ENCODE assay signal across 8 cellular contexts in genomic region chr2:52976132-52976949, GRCh38.
DNase-seq lines count a peak whose midpoint lies in the region; ATAC-seq, FAIRE-seq and TF ChIP-seq lines count a peak whose summit lies in the region.

No MANE protein-coding gene starts in this region.

- no peaks in the 10 kb centered on the region for H3K4me1 ChIP-seq in left ventricle myocardium inferior
- H3K4me1 ChIP-seq in heart left ventricle, result no peaks in the 10 kb centered on the region

- no peaks in the 10 kb centered on the region for H3K36me3 ChIP-seq in left ventricle myocardium inferior
- H3K36me3 ChIP-seq in heart left ventricle, result no peaks in the 10 kb centered on the region

- no peak overlapping the region for H3K4me3 ChIP-seq in left ventricle myocardium inferior
- H3K4me3 ChIP-seq in heart left ventricle, result no peak overlapping the region
- no peak overlapping the region for H3K4me3 ChIP-seq in epithelial cell of esophagus (ENCODE audit: low read length)

- intact Hi-C loops in left ventricle myocardium inferior (cut with micrococcal nuclease) (no loop called here), heart left ventricle (cut with DNase I) (no loop called here)

- no peak for ATAC-seq in heart left ventricle
- ATAC-seq in GM21381 (IDR thresholded peaks at IDR 0.05; ENCODE audit: unreplicated experiment), result no peak

- H3K9me3 ChIP-seq in left ventricle myocardium inferior (replicated peaks) (no peaks in the 10 kb centered on the region), heart left ventricle (no peaks in the 10 kb centered on the region)

- no peaks in the 10 kb centered on the region for H3K27me3 ChIP-seq in left ventricle myocardium inferior (ENCODE audit: low read depth)
- H3K27me3 ChIP-seq in heart left ventricle, result no peaks in the 10 kb centered on the region

- no peak overlapping the region for H3K27ac ChIP-seq in left ventricle myocardium inferior (replicated peaks)
- H3K27ac ChIP-seq in heart left ventricle, result no peak overlapping the region

- DNase-seq in left ventricle myocardium inferior (no peak), heart left ventricle (no peak), NCI-H2171 treated with DMSO at 0.1 percent for 48 hours (lab: John Stamatoyannopoulos, UW) (peak; percentile 14), epithelial cell of esophagus (ENCODE audit: low read depth) (peak; percentile 45), urothelium cell line (ENCODE audit: low spot score) (peak; percentile 44), NCI-H1694 treated with DMSO at 0.1 percent for 48 hours (lab: John Stamatoyannopoulos, UW) (no peak), putamen (ENCODE audit: low spot score) (no peak)

- WGBS in heart left ventricle, 4 donors, result 48 to 64% (median 58%) methylated on average over 2 of the region's 2 CpGs

- no peak for TF ChIP-seq POLR2A in heart left ventricle (IDR thresholded peaks at IDR 0.05)

- FAIRE-seq in urothelium cell line (lab: Jason Lieb, UNC), result no peak

- TF ChIP-seq CTCF in left ventricle myocardium inferior (IDR thresholded peaks at IDR 0.05; ENCODE audit: borderline replicate concordance), result peak; percentile 33
- TF ChIP-seq CTCF in heart left ventricle (IDR thresholded peaks at IDR 0.05), result peak in 5 of 12 donors; percentile 14 to 30 (median 20)
- peak; percentile 70 for TF ChIP-seq CTCF in epithelial cell of esophagus (IDR thresholded peaks at IDR 0.05; ENCODE audit: insufficient read depth, low read depth, low read length, missing control alignments)

Comparison
In these comparisons a context has a peak if more than half of its experiments do, and no peak if none do; other contexts are left out.
1. DNase-seq: peak in NCI-H2171 treated with DMSO at 0.1 percent for 48 hours (single experiment), epithelial cell of esophagus (single experiment) and urothelium cell line (single experiment); none in left ventricle myocardium inferior (single experiment), heart left ventricle (0 of 5), NCI-H1694 treated with DMSO at 0.1 percent for 48 hours (single experiment) and putamen (single experiment).